ENCODE assay signal across 26 cellular contexts in the genomic region with DNA sequence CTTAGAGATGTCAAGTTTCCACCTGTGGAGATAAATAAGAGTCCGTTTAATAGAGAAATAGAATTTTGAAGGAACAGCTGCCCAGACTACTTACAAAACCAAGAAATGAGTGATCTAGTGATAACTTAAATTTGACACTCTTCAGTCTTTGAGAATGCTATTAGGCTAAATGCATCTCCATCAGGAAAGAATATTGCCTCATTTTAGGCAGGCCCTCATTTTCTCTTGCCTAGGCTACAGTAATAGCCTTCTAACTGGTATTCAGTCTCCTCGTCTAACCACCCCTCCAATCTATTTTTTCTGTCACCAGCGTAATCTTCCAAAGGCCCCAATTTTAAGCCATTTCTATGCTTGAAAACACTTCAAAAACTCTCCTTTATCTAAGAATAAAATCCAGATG.
"Had no signal": no experiment of that assay in that cellular context is flagged by ENCODE, and none has a peak within 500 bp of the region (broad histone marks: within the 10 kb centered on the region; RNA-seq: fewer than 3 reads in every experiment).

No MANE protein-coding gene starts in this region.

- H3K27me3 ChIP-seq: left lung, ovary, right atrium auricular region, right lobe of liver, stomach, testis, thyroid gland, transverse colon, upper lobe of left lung had no signal

- H3K4me1 ChIP-seq: left lung, lower lobe of right lung, right atrium auricular region, right lobe of liver, stomach, testis, thyroid gland, transverse colon, upper lobe of left lung had no signal

- H3K9me3 ChIP-seq: left lung, lower lobe of right lung, ovary, right atrium auricular region, right lobe of liver, stomach, testis, thyroid gland, transverse colon, upper lobe of left lung had no signal

- H3K36me3 ChIP-seq: left lung, lower lobe of right lung, ovary, right atrium auricular region, right lobe of liver, stomach, thyroid gland, transverse colon, upper lobe of left lung had no signal

- H3K27ac ChIP-seq: left lung, lower lobe of right lung, ovary, right atrium auricular region, right lobe of liver, skin epidermis, stomach, testis, thyroid gland, transverse colon, upper lobe of left lung had no signal

- ATAC-seq: left colon; left lung; lower lobe of right lung; natural killer cell; right lobe of liver; stimulated activated naive B cell treated with anti-CD40 and anti-IgM and Interleukin-4, amounts not matched to agents 10 μg/mL and 1 μg/mL and 100 μg/mL, for 72 hours; stimulated activated naive CD8-positive, alpha-beta T cell treated with anti-CD3 and anti-CD28 coated beads, Interleukin-15, Interleukin-2, amounts not matched to agents 100 U/mL and 50 U/mL, for 24 hours had no signal

- DNase-seq: hypothalamus; immature natural killer cell; kidney; left colon; left lung; lower lobe of right lung; mammary epithelial cell; mesendoderm; naive B cell; natural killer cell; nephron progenitor cell; ovary; right lobe of liver; stimulated activated CD4-positive, alpha-beta T cell treated with anti-CD3 and anti-CD28 coated beads, Interleukin-12 subunit alpha, Interleukin-12 subunit beta, amount 100 ng/mL, for 4 hours; stimulated activated CD4-positive, alpha-beta T cell treated with anti-CD3 and anti-CD28 coated beads, Interleukin-15, amount 100 ng/mL, for 24 hours; stimulated activated CD4-positive, alpha-beta T cell treated with anti-CD3 and anti-CD28 coated beads, Interleukin-2, amount 100 ng/mL, for 24 hours; stimulated activated CD4-positive, alpha-beta T cell treated with anti-CD3 and anti-CD28 coated beads, Interleukin-4, amount 100 ng/mL, for 1 hour; stimulated activated naive B cell treated with anti-CD40 and anti-IgM and Interleukin-4, amounts not matched to agents 10 μg/mL and 1 μg/mL and 100 μg/mL, for 72 hours; stimulated activated naive CD8-positive, alpha-beta T cell treated with anti-CD3 and anti-CD28 coated beads, Interleukin-15, Interleukin-2, amounts not matched to agents 100 U/mL and 50 U/mL, for 24 hours; stomach; testis; thyroid gland; transverse colon; upper lobe of left lung had no signal

- H3K4me3 ChIP-seq: left lung, lower lobe of right lung, ovary, right atrium auricular region, right lobe of liver, skin epidermis, stomach, testis, thyroid gland, transverse colon, upper lobe of left lung had no signal
